25 cellular contexts compared by ENCODE assay signal in the genomic region with DNA sequence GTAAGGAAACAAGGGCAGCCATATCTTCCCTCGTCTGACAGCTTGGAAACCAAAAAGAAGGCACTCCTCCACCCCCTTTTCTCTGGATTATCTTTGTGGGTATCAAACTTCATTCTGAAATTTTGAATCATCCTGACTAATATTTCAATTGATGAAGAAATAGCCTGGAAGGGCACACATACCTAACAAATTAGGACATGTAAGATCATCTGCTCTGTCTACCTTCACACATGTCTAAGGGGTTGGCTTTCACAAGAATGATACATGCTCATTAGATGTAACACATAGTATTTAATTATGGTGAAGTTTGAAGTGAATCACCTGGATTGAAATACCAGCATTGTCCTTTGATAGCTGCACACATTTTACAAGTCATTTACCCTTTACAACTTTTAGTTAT.
"Had no signal": no experiment of that assay in that cellular context is flagged by ENCODE, and none has a peak within 500 bp of the region (broad histone marks: within the 10 kb centered on the region; RNA-seq: fewer than 3 reads in every experiment).

No MANE protein-coding gene starts in this region.

- FAIRE-seq: HTR-8/SVneo, K562 had no signal

- H3K27me3 ChIP-seq: SJSA1 had no signal

- H3K27ac ChIP-seq: KMS-11, SJSA1, SK-N-MC had no signal

- H3K36me3 ChIP-seq: SJSA1 had no signal

- ATAC-seq: K562, Panc1, PC-3 had no signal

- H3K4me1 ChIP-seq: SJSA1 had no signal

- H3K4me3 ChIP-seq: K562, SJSA1, SK-N-MC had no signal

- DNase-seq: Kasumi-1, MV-4-11, NCI-H1048, NCI-H1105, NCI-H1417, NCI-H1436 treated with DMSO at 0.1 percent for 48 hours, NCI-H1694, NCI-H187 treated with DMSO at 0.1 percent for 48 hours, NCI-H2029 treated with DMSO at 0.1 percent for 48 hours, NCI-H2107, NCI-H2227 treated with DMSO at 0.1 percent for 48 hours, NCI-H446, NCI-H510A, NCI-H524 treated with DMSO at 0.1 percent for 48 hours, NCI-H69, NCI-H774, PC-3, Right ventricle myocardium superior, SIG-M5 had no signal
